12 cellular contexts compared by ENCODE assay signal in genomic region chr17:60153606-60154355, GRCh38. TPM values are rescaled to one million over a fixed set of nuclear protein-coding genes. Genes with fewer than 3 reads are reported as not detected.
DNase-seq lines count a peak whose midpoint lies in the region; ATAC-seq and TF ChIP-seq lines count a peak whose summit lies in the region.
"Had no signal": no experiment of that assay in that cellular context is flagged by ENCODE, and none has a peak within 500 bp of the region (broad histone marks: within the 10 kb centered on the region; RNA-seq: fewer than 3 reads in every experiment).

No MANE protein-coding gene starts in this region.

- no peak overlapping the region for H3K27ac ChIP-seq in GM23248
- peak overlapping the region in 46 of 59 donors; percentile 8 to 92 (median 61) for H3K27ac ChIP-seq in dorsolateral prefrontal cortex
- peak overlapping the region; percentile 38 for H3K27ac ChIP-seq in neutrophil

- peak; percentile 86 for DNase-seq in AG20443 (ENCODE audit: low spot score)
- peak; percentile 56 for DNase-seq in GM23248
- no peak for DNase-seq in dorsolateral prefrontal cortex
- DNase-seq in activated CD4-positive, alpha-beta T cell treated with anti-CD3 and anti-CD28 coated beads, Interleukin-2, amount 50 U/mL, for 48 hours: no peak
- DNase-seq in KG1 (lab: John Stamatoyannopoulos, UW): no peak
- DNase-seq: activated CD4-positive, CD25-positive, alpha-beta regulatory T cell; activated effector memory CD4-positive, alpha-beta T cell treated with anti-CD3 and anti-CD28 coated beads, Interleukin-2, amount 50 U/mL, for 16 hours; mesenchymal stem cell had no signal

- H3K9me3 ChIP-seq in GM23248 (ENCODE audit: low read depth): no peaks in the 10 kb centered on the region
- H3K9me3 ChIP-seq in neutrophil: no peaks in the 10 kb centered on the region

- H3K36me3 ChIP-seq in GM23248 (ENCODE audit: low read depth) (no peaks in the 10 kb centered on the region), neutrophil (peaks cover 53% of the 10 kb centered on the region)

- in situ Hi-C loops in GM23248 (cut with MboI): no loop called here

- no peaks in the 10 kb centered on the region for H4K20me1 ChIP-seq in GM23248 (ENCODE audit: insufficient read depth)

- no peak overlapping the region for H3K9ac ChIP-seq in GM23248

- H3K4me3 ChIP-seq in GM23248 (no peak overlapping the region), dorsolateral prefrontal cortex (peak overlapping the region in 2 of 59 donors; percentile 0 to 23), neutrophil (ENCODE audit: low read depth in 1 of 2, low read length in 1 of 2) (no peak overlapping the region)

- H3F3A ChIP-seq in GM23248 (ENCODE audit: insufficient read depth): peaks cover 3% of the 10 kb centered on the region; the same call in 1 of the 2 replicates

- H3K4me1 ChIP-seq in GM23248 (ENCODE audit: insufficient read depth): peaks cover 11% of the 10 kb centered on the region
- peaks cover 42 to 50% of the 10 kb centered on the region in 2 experiments for H3K4me1 ChIP-seq in neutrophil (ENCODE audit: control insufficient read depth in 1 of 2, insufficient read depth in 1 of 2, low read depth in 1 of 2, low read length in 1 of 2)

- no peaks in the 10 kb centered on the region for H3K9me2 ChIP-seq in GM23248 (ENCODE audit: insufficient read depth)

- WGBS in GM23248 (ENCODE audit: low coverage in 1 of 2, low lambda C conversion rate in 2 of 2, missing lambda C conversion rate in 2 of 2), 2 experiments: 35 to 37% methylated on average over 12 of the region's 12 CpGs

- H3K79me2 ChIP-seq in GM23248 (ENCODE audit: insufficient read depth): no peaks in the 10 kb centered on the region

- intact Hi-C loops in dorsolateral prefrontal cortex (cut with DNase I): no loop called here

- H2AFZ ChIP-seq in GM23248: no peak overlapping the region

- H3K4me2 ChIP-seq in GM23248 (ENCODE audit: unreplicated experiment): no peak overlapping the region

- H3K27me3 ChIP-seq in GM23248 (replicated peaks; ENCODE audit: insufficient read depth): peaks cover 26% of the 10 kb centered on the region
- peaks cover 0 to 35% (median 15%) of the 10 kb centered on the region in 45 donors for H3K27me3 ChIP-seq in dorsolateral prefrontal cortex
- no peaks in the 10 kb centered on the region for H3K27me3 ChIP-seq in neutrophil

- no peak for TF ChIP-seq CTCF in dorsolateral prefrontal cortex (IDR thresholded peaks at IDR 0.05 in 54 of 56, conservative IDR thresholded peaks at IDR 0.05 in 2 of 56; ENCODE audit: low read depth in 1 of 56, partially characterized antibody in 56 of 56)
- TF ChIP-seq CTCF in neutrophil (IDR thresholded peaks at IDR 0.05): no peak

- ATAC-seq in GM21619 (IDR thresholded peaks at IDR 0.05; ENCODE audit: unreplicated experiment): no peak
- no peak for ATAC-seq in GM18498 (IDR thresholded peaks at IDR 0.05; ENCODE audit: unreplicated experiment)

RNA-seq across cellular contexts. Expression of gene CA4, which starts 4.0 kb away (rescaled TPM):
- total RNA-seq in GM23248 (2014; rRNA removed; shearing (Covaris generic)): not detected in 2 replicates
- polyA plus RNA-seq in GM23248 (2016; fragmentation: Nextera tagmentation; extraction: Ambion mirVana): not detected in 2 replicates
- 10 to 100 TPM in 117 of 120 experiments, 1 to 10 TPM in 3; 2.1 to 56.7 (median 22.2) TPM for total RNA-seq in dorsolateral prefrontal cortex
- total RNA-seq: T-helper 1 cell treated with Interleukin-12 subunit alpha and Interleukin-12 subunit beta and Interleukin-4 antibody, amounts not matched to agents 30 ng/mL and 1 ng/mL, for 36 hours had no signal

Comparison
In these comparisons a context has a peak if more than half of its experiments do, and no peak if none do; other contexts are left out.
1. DNase-seq: peak in AG20443 (single experiment) and GM23248 (single experiment); none in dorsolateral prefrontal cortex (0 of 10), activated CD4-positive, alpha-beta T cell treated with anti-CD3 and anti-CD28 coated beads, Interleukin-2, amount 50 U/mL, for 48 hours (0 of 2) and KG1 (single experiment).